In genomic region chr19:38813932-38814331, GRCh38 we compare ENCODE assay signal across 8 cellular contexts. TPM values are rescaled to one million over a fixed set of nuclear protein-coding genes. Genes with fewer than 3 reads are reported as not detected.
"Had no signal": no experiment of that assay in that cellular context is flagged by ENCODE, and none has a peak within 500 bp of the region (broad histone marks: within the 10 kb centered on the region; RNA-seq: fewer than 3 reads in every experiment).

No MANE protein-coding gene starts in this region.

RNA-seq across cellular contexts. Expression of gene LGALS4, which starts 1.2 kb away (rescaled TPM):
- total RNA-seq: LHCN-M2, MCF 10A, RPMI7951 had no signal
- polyA plus RNA-seq: IgD-negative memory B cell had no signal

RNA-seq across cellular contexts. Expression of gene LGALS7B, which starts 24.9 kb away (rescaled TPM):
- total RNA-seq: LHCN-M2, OCI-LY7, PC-3, Right ventricle myocardium inferior, RPMI7951, SJCRH30 had no signal
- polyA plus RNA-seq: IgD-negative memory B cell had no signal

RNA-seq across cellular contexts. Expression of gene LGALS7, which starts 40.6 kb away (rescaled TPM):
- total RNA-seq: LHCN-M2, OCI-LY7, PC-3, Right ventricle myocardium inferior, RPMI7951 had no signal
- polyA plus RNA-seq: IgD-negative memory B cell had no signal
